1 cellular context compared by ENCODE assay signal in the genomic region with DNA sequence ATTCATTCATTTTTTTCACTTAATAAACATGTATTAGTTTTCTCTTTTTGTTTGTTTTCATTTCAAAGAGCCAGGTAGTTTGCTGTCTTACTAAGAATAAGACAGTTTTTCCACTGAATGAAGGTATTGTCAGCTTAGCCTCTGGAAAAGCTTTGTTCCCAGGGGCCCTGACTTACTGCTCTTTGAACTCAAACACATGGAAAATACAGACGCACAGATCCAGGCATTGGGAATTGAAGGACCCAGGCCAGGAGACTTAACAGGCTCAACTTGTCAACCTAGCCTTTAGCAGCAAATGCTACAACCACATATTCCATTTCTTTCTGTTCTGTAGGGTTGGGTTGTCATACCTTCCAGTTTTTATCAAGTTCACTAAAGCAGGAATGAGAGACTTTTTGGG.
TF ChIP-seq lines count a peak whose summit lies in the region.

No MANE protein-coding gene starts in this region.

TF ChIP-seq in HepG2, 621 proteins besides CTCF, POLR2A, EP300 and RAD21 (continued from another document and continues in another):
- TF ChIP-seq, protein P1, sequence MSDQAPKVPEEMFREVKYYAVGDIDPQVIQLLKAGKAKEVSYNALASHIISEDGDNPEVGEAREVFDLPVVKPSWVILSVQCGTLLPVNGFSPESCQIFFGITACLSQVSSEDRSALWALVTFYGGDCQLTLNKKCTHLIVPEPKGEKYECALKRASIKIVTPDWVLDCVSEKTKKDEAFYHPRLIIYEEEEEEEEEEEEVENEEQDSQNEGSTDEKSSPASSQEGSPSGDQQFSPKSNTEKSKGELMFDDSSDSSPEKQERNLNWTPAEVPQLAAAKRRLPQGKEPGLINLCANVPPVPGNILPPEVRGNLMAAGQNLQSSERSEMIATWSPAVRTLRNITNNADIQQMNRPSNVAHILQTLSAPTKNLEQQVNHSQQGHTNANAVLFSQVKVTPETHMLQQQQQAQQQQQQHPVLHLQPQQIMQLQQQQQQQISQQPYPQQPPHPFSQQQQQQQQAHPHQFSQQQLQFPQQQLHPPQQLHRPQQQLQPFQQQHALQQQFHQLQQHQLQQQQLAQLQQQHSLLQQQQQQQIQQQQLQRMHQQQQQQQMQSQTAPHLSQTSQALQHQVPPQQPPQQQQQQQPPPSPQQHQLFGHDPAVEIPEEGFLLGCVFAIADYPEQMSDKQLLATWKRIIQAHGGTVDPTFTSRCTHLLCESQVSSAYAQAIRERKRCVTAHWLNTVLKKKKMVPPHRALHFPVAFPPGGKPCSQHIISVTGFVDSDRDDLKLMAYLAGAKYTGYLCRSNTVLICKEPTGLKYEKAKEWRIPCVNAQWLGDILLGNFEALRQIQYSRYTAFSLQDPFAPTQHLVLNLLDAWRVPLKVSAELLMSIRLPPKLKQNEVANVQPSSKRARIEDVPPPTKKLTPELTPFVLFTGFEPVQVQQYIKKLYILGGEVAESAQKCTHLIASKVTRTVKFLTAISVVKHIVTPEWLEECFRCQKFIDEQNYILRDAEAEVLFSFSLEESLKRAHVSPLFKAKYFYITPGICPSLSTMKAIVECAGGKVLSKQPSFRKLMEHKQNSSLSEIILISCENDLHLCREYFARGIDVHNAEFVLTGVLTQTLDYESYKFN (CRISPR knock-in tag; conservative IDR thresholded peaks at IDR 0.05) = peak; percentile 96
- TF ChIP-seq MLXIP (CRISPR knock-in tag; IDR thresholded peaks at IDR 0.05; ENCODE audit: borderline replicate concordance) = no peak
- TF ChIP-seq SP140L (CRISPR knock-in tag; IDR thresholded peaks at IDR 0.05; ENCODE audit: borderline replicate concordance) = no peak
- no peak for TF ChIP-seq ZNF30 (CRISPR knock-in tag; IDR thresholded peaks at IDR 0.05)
- TF ChIP-seq NCOR1 (IDR thresholded peaks at IDR 0.05; ENCODE audit: borderline replicate concordance, low read length) = peak; percentile 58; the same call in 1 of the 2 replicates
- 0 out of 2 replicates have a peak, but pooled peaks have one; percentile 55 for TF ChIP-seq IRF2 (CRISPR knock-in tag; IDR thresholded peaks at IDR 0.05)
- TF ChIP-seq HNF4G (IDR thresholded peaks at IDR 0.05; ENCODE audit: borderline replicate concordance, low read depth, low read length) = peak; percentile 66
- peak; percentile 53; the same call in 1 of the 2 replicates for TF ChIP-seq HNF4G (CRISPR knock-in tag; IDR thresholded peaks at IDR 0.05; ENCODE audit: borderline replicate concordance, low read depth)
- TF ChIP-seq SOX5 (CRISPR knock-in tag; IDR thresholded peaks at IDR 0.05; ENCODE audit: borderline replicate concordance) = peak; percentile 98
- peak; percentile 84; the same call in 1 of the 2 replicates for TF ChIP-seq HMG20A (CRISPR knock-in tag; IDR thresholded peaks at IDR 0.05; ENCODE audit: borderline replicate concordance)
- peak; percentile 73 for TF ChIP-seq NCOA2 (CRISPR knock-in tag; IDR thresholded peaks at IDR 0.05)
- no peak for TF ChIP-seq ZNF616 (CRISPR knock-in tag; IDR thresholded peaks at IDR 0.05; ENCODE audit: low read depth)
- TF ChIP-seq, protein P2, sequence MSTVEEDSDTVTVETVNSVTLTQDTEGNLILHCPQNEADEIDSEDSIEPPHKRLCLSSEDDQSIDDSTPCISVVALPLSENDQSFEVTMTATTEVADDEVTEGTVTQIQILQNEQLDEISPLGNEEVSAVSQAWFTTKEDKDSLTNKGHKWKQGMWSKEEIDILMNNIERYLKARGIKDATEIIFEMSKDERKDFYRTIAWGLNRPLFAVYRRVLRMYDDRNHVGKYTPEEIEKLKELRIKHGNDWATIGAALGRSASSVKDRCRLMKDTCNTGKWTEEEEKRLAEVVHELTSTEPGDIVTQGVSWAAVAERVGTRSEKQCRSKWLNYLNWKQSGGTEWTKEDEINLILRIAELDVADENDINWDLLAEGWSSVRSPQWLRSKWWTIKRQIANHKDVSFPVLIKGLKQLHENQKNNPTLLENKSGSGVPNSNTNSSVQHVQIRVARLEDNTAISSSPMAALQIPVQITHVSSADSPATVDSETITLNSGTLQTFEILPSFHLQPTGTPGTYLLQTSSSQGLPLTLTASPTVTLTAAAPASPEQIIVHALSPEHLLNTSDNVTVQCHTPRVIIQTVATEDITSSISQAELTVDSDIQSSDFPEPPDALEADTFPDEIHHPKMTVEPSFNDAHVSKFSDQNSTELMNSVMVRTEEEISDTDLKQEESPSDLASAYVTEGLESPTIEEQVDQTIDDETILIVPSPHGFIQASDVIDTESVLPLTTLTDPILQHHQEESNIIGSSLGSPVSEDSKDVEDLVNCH (CRISPR knock-in tag; IDR thresholded peaks at IDR 0.05) = no peak
- TF ChIP-seq MED1 (CRISPR knock-in tag; IDR thresholded peaks at IDR 0.05) = peak; percentile 71
- TF ChIP-seq KDM5A (IDR thresholded peaks at IDR 0.05; ENCODE audit: borderline replicate concordance, low read length) = no peak
- no peak for TF ChIP-seq ZNF34 (CRISPR knock-in tag; IDR thresholded peaks at IDR 0.05; ENCODE audit: borderline replicate concordance)
- TF ChIP-seq, protein P3, sequence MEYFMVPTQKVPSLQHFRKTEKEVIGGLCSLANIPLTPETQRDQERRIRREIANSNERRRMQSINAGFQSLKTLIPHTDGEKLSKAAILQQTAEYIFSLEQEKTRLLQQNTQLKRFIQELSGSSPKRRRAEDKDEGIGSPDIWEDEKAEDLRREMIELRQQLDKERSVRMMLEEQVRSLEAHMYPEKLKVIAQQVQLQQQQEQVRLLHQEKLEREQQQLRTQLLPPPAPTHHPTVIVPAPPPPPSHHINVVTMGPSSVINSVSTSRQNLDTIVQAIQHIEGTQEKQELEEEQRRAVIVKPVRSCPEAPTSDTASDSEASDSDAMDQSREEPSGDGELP (IDR thresholded peaks at IDR 0.05; ENCODE audit: borderline replicate concordance, low read depth) = peak; percentile 60; the same call in 1 of the 2 replicates
- peak; percentile 87; the same call in 1 of the 2 replicates for TF ChIP-seq FOXJ3 (CRISPR knock-in tag; IDR thresholded peaks at IDR 0.05; ENCODE audit: borderline replicate concordance)
- TF ChIP-seq, protein P4, sequence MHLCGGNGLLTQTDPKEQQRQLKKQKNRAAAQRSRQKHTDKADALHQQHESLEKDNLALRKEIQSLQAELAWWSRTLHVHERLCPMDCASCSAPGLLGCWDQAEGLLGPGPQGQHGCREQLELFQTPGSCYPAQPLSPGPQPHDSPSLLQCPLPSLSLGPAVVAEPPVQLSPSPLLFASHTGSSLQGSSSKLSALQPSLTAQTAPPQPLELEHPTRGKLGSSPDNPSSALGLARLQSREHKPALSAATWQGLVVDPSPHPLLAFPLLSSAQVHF (CRISPR knock-in tag; IDR thresholded peaks at IDR 0.05) = no peak
- TF ChIP-seq MTERF4 (CRISPR knock-in tag; IDR thresholded peaks at IDR 0.05) = no peak
- TF ChIP-seq KDM1A (CRISPR knock-in tag; IDR thresholded peaks at IDR 0.05) = no peak
- TF ChIP-seq PHB2 (IDR thresholded peaks at IDR 0.05; ENCODE audit: partially characterized antibody) = no peak
- no peak for TF ChIP-seq ZNF232 (CRISPR knock-in tag; IDR thresholded peaks at IDR 0.05; ENCODE audit: borderline replicate concordance)
- TF ChIP-seq ZNF264 (CRISPR knock-in tag; IDR thresholded peaks at IDR 0.05) = peak; percentile 80; the same call in 1 of the 2 replicates
- no peak for TF ChIP-seq ZFP36 (IDR thresholded peaks at IDR 0.05; ENCODE audit: borderline replicate concordance, low read depth, low read length, partially characterized antibody)
- peak; percentile 46; the same call in 1 of the 2 replicates for TF ChIP-seq RXRB (CRISPR knock-in tag; IDR thresholded peaks at IDR 0.05; ENCODE audit: borderline replicate concordance)
- TF ChIP-seq ZNF687 (CRISPR knock-in tag; IDR thresholded peaks at IDR 0.05) = no peak
- peak; percentile 64; the same call in 1 of the 2 replicates for TF ChIP-seq ZNF670 (CRISPR knock-in tag; IDR thresholded peaks at IDR 0.05; ENCODE audit: borderline replicate concordance)
- no peak for TF ChIP-seq ZNF367 (CRISPR knock-in tag; IDR thresholded peaks at IDR 0.05; ENCODE audit: borderline replicate concordance)
- no peak for TF ChIP-seq SMAD9 (CRISPR knock-in tag; IDR thresholded peaks at IDR 0.05)
- no peak for TF ChIP-seq TFE3 (CRISPR knock-in tag; IDR thresholded peaks at IDR 0.05)
- peak; percentile 61; the same call in 1 of the 2 replicates for TF ChIP-seq IKZF5 (CRISPR knock-in tag; IDR thresholded peaks at IDR 0.05)
- TF ChIP-seq, protein P5, sequence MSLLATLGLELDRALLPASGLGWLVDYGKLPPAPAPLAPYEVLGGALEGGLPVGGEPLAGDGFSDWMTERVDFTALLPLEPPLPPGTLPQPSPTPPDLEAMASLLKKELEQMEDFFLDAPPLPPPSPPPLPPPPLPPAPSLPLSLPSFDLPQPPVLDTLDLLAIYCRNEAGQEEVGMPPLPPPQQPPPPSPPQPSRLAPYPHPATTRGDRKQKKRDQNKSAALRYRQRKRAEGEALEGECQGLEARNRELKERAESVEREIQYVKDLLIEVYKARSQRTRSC (CRISPR knock-in tag; IDR thresholded peaks at IDR 0.05; ENCODE audit: low read depth) = no peak
- TF ChIP-seq RCOR2 (CRISPR knock-in tag; IDR thresholded peaks at IDR 0.05) = 0 out of 2 replicates have a peak, but pooled peaks have one; percentile 32
- no peak for TF ChIP-seq JDP2 (CRISPR knock-in tag; IDR thresholded peaks at IDR 0.05; ENCODE audit: borderline replicate concordance)
